In the genomic region with DNA sequence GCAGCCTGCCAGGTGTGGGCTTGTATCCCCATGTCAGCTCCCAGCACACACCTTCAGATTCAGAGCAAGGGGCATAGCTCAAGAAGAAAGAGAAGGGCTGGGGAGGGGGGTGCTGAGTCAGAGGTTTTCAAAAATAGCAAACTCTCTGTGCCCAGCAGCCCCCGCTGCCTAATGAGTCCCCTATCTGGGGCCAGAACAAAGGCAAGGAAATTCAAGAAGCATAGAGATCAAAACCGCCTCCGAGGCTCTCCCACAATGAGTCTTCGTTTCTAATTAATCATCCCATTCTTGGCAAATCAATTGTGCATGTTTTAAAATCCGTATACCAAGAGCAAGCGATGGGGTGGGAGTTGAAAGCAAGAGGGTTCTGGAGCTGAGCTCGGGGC, we compare ENCODE assay signal across 1 cellular context.
TF ChIP-seq lines count a peak whose summit lies in the region.

No MANE protein-coding gene starts in this region.

TF ChIP-seq in H1, 55 proteins besides CTCF, POLR2A, EP300 and RAD21 (continued from another document):
- TF ChIP-seq ATF2 (IDR thresholded peaks at IDR 0.05; ENCODE audit: low read length) (no peak), GTF2F1 (IDR thresholded peaks at IDR 0.05; ENCODE audit: borderline replicate concordance, low read depth, low read length) (no peak), EZH2 (IDR thresholded peaks at IDR 0.05; ENCODE audit: low read depth, low read length, severe bottlenecking) (no peak), RXRA (IDR thresholded peaks at IDR 0.05; ENCODE audit: insufficient read depth, low read depth, low read length) (no peak), NRF1 (IDR thresholded peaks at IDR 0.05; ENCODE audit: low read depth, low read length) (no peak), USF2 (IDR thresholded peaks at IDR 0.05; ENCODE audit: low read length) (no peak), TBP (IDR thresholded peaks at IDR 0.05; ENCODE audit: low read depth, low read length) (no peak), BCL11A (IDR thresholded peaks at IDR 0.05; ENCODE audit: low read depth in 2 of 2, low read length in 2 of 2) (no peak), CTBP2 (IDR thresholded peaks at IDR 0.05; ENCODE audit: borderline replicate concordance, insufficient read depth, insufficient read length, low read length) (no peak), CEBPB (IDR thresholded peaks at IDR 0.05; ENCODE audit: low read depth, low read length) (no peak)
